Comparison of ENCODE assay signal across 15 cellular contexts in genomic region chr9:105911104-105911911, GRCh38.
DNase-seq lines count a peak whose midpoint lies in the region; ATAC-seq and TF ChIP-seq lines count a peak whose summit lies in the region.
"Had no signal": no experiment of that assay in that cellular context is flagged by ENCODE, and none has a peak within 500 bp of the region (broad histone marks: within the 10 kb centered on the region; RNA-seq: fewer than 3 reads in every experiment).

No MANE protein-coding gene starts in this region.

- H3K9me3 Mint-ChIP-seq in nephron progenitor cell: peaks cover 3% of the 10 kb centered on the region
- H3K9me3 Mint-ChIP-seq in stimulated activated naive CD8-positive, alpha-beta T cell treated with anti-CD3 and anti-CD28 coated beads, Interleukin-15, amount 100 ng/mL, for 72 hours: no peaks in the 10 kb centered on the region

- H3K4me3 Mint-ChIP-seq in nephron progenitor cell: peak overlapping the region; percentile 24
- H3K4me3 Mint-ChIP-seq in stimulated activated naive CD8-positive, alpha-beta T cell treated with anti-CD3 and anti-CD28 coated beads, Interleukin-15, amount 100 ng/mL, for 72 hours: no peak overlapping the region
- H3K4me3 Mint-ChIP-seq: activated naive CD8-positive, alpha-beta T cell had no signal

- H3K4me2 ChIP-seq in PC-3 (ENCODE audit: low read length): peak overlapping the region; percentile 63

- peak overlapping the region; percentile 64 for H3K27ac Mint-ChIP-seq in nephron progenitor cell
- no peak overlapping the region for H3K27ac Mint-ChIP-seq in stimulated activated naive CD8-positive, alpha-beta T cell treated with anti-CD3 and anti-CD28 coated beads, Interleukin-15, amount 100 ng/mL, for 72 hours
- H3K27ac Mint-ChIP-seq: activated naive CD8-positive, alpha-beta T cell had no signal

- H3K4me1 Mint-ChIP-seq in nephron progenitor cell: peaks cover 42% of the 10 kb centered on the region
- H3K4me1 Mint-ChIP-seq in stimulated activated naive CD8-positive, alpha-beta T cell treated with anti-CD3 and anti-CD28 coated beads, Interleukin-15, amount 100 ng/mL, for 72 hours: no peaks in the 10 kb centered on the region

- ATAC-seq in PC-3: peak; percentile 21
- ATAC-seq in aorta (ENCODE audit: low FRiP score): no peak
- ATAC-seq in stimulated activated naive CD8-positive, alpha-beta T cell treated with anti-CD3 and anti-CD28 coated beads, Interleukin-15, amount 100 ng/mL, for 72 hours: no peak
- ATAC-seq: heart left ventricle, K562 had no signal

- peak overlapping the region; percentile 4; the same call in 1 of the 2 replicates for H3K4me3 ChIP-seq in PC-3 (ENCODE audit: low read length)
- H3K4me3 ChIP-seq in aorta (ENCODE audit: low read length in 2 of 2): no peak overlapping the region
- H3K4me3 ChIP-seq in uterus: no peak overlapping the region
- H3K4me3 ChIP-seq: heart left ventricle, K562 had no signal

- H3K27me3 Mint-ChIP-seq in nephron progenitor cell (ENCODE audit: low read depth, poor library complexity): peaks cover 2% of the 10 kb centered on the region
- no peaks in the 10 kb centered on the region for H3K27me3 Mint-ChIP-seq in stimulated activated naive CD8-positive, alpha-beta T cell treated with anti-CD3 and anti-CD28 coated beads, Interleukin-15, amount 100 ng/mL, for 72 hours
- H3K27me3 Mint-ChIP-seq: activated naive CD8-positive, alpha-beta T cell had no signal

- H3K27me3 ChIP-seq in PC-3 (ENCODE audit: low read length): no peaks in the 10 kb centered on the region
- H3K27me3 ChIP-seq in aorta (ENCODE audit: control insufficient read depth in 1 of 2, insufficient read depth in 2 of 2, low read length in 1 of 2): no peaks in the 10 kb centered on the region
- H3K27me3 ChIP-seq in uterus: no peaks in the 10 kb centered on the region
- H3K27me3 ChIP-seq: heart left ventricle had no signal

- H3K9ac ChIP-seq in PC-3 (ENCODE audit: low read length): no peak overlapping the region

- H3F3A ChIP-seq in PC-3 (ENCODE audit: low read length, unreplicated experiment): no peaks in the 10 kb centered on the region

- H3K27ac ChIP-seq in PC-3 (ENCODE audit: low read length) (no peak overlapping the region), aorta (ENCODE audit: low read depth in 1 of 2, low read length in 2 of 2) (no peak overlapping the region), uterus (no peak overlapping the region)
- H3K27ac ChIP-seq: heart left ventricle had no signal

- 15 to 25% methylated on average over 5 of the region's 5 CpGs for WGBS in aorta, 2 donors

- no peaks in the 10 kb centered on the region for H3K9me3 ChIP-seq in PC-3 (ENCODE audit: low read length)
- H3K9me3 ChIP-seq in aorta (ENCODE audit: control insufficient read depth, low read length): no peaks in the 10 kb centered on the region
- H3K9me3 ChIP-seq in uterus: no peaks in the 10 kb centered on the region

- CTCF ChIA-PET in PC-3 (lab: Charles Lee): no interaction called here

- TF ChIP-seq CTCF in PC-3 (conservative IDR thresholded peaks at IDR 0.05; ENCODE audit: low read depth, low read length) (no peak), nephron progenitor cell (IDR thresholded peaks at IDR 0.05) (no peak), uterus (IDR thresholded peaks at IDR 0.05) (no peak)

- H3K36me3 Mint-ChIP-seq in nephron progenitor cell (ENCODE audit: low read depth): no peaks in the 10 kb centered on the region
- H3K36me3 Mint-ChIP-seq: activated naive CD8-positive, alpha-beta T cell had no signal

- POLR2A ChIA-PET in PC-3 (lab: Charles Lee; ENCODE audit: unreplicated experiment): interaction anchor here (0.6 kb wide), 1 partner anchor 1130 kb away, joined by 4 read pairs; no protein-coding TSS in a partner anchor

- H4K20me1 ChIP-seq in PC-3 (ENCODE audit: low read length): no peaks in the 10 kb centered on the region

- DNase-seq in EH (ENCODE audit: low read depth): peak; percentile 51
- peak; percentile 65 for DNase-seq in PC-3
- peak; percentile 4 for DNase-seq in fibroblast of peridontal ligament (ENCODE audit: extremely low read depth)
- no peak for DNase-seq in nephron progenitor cell
- no peak for DNase-seq in nucleus accumbens (lab: John Stamatoyannopoulos, UW)
- no peak for DNase-seq in aorta
- no peak for DNase-seq in uterus
- DNase-seq in stimulated activated naive CD8-positive, alpha-beta T cell treated with anti-CD3 and anti-CD28 coated beads, Interleukin-15, amount 100 ng/mL, for 72 hours: no peak
- DNase-seq: C1 segment of cervical spinal cord; heart left ventricle; NCI-H2081; stimulated activated CD8-positive, alpha-beta memory T cell treated with anti-CD3 and anti-CD28 coated beads, Interleukin-4, amount 100 ng/mL, for 48 hours; T1000 had no signal

- intact Hi-C loops in PC-3 (cut with micrococcal nuclease): loop anchor here (5.0 kb wide), 2 partner anchors 151 to 511 kb away; no protein-coding TSS in a partner anchor
- intact Hi-C loops in aorta (cut with DNase I): no loop called here
- intact Hi-C loops in uterus (cut with DNase I; ENCODE audit: low total_unique reads): no loop called here

- H3K4me1 ChIP-seq in PC-3 (ENCODE audit: insufficient read depth, low read length) (peaks cover 40% of the 10 kb centered on the region), aorta (ENCODE audit: control insufficient read depth in 1 of 2, insufficient read depth in 2 of 2, low read length in 2 of 2) (peaks cover 0 to 6% of the 10 kb centered on the region in 2 donors), uterus (no peaks in the 10 kb centered on the region)

- no peaks in the 10 kb centered on the region for H3K79me2 ChIP-seq in PC-3 (ENCODE audit: low read length)

- BruUV-seq in PC-3 (replicated peaks; lab: Mats Ljungman, UMichigan): no TSS peak

- no peak for TF ChIP-seq POLR2A in uterus (IDR thresholded peaks at IDR 0.05)

- H2AFZ ChIP-seq in PC-3 (ENCODE audit: low read length): no peak overlapping the region

- no peaks in the 10 kb centered on the region for H3K9me2 ChIP-seq in PC-3 (replicated peaks; ENCODE audit: low read length)

- H3K36me3 ChIP-seq in PC-3 (ENCODE audit: low read depth, low read length) (no peaks in the 10 kb centered on the region), aorta (ENCODE audit: control insufficient read depth in 1 of 2, insufficient read depth in 2 of 2, low read length in 1 of 2) (no peaks in the 10 kb centered on the region), uterus (no peaks in the 10 kb centered on the region)
- H3K36me3 ChIP-seq: heart left ventricle had no signal

Comparison
In these comparisons a context has a peak if more than half of its experiments do, and no peak if none do; other contexts are left out.
1. DNase-seq: peak in EH (single experiment), PC-3 (single experiment) and fibroblast of peridontal ligament (single experiment); none in nephron progenitor cell (single experiment), nucleus accumbens (0 of 56), aorta (0 of 2), uterus (0 of 2) and stimulated activated naive CD8-positive, alpha-beta T cell treated with anti-CD3 and anti-CD28 coated beads, Interleukin-15, amount 100 ng/mL, for 72 hours (0 of 2).